19 cellular contexts compared by ENCODE assay signal in genomic region chr12:40141996-40142395, GRCh38.
"Had no signal": no experiment of that assay in that cellular context is flagged by ENCODE, and none has a peak within 500 bp of the region (broad histone marks: within the 10 kb centered on the region; RNA-seq: fewer than 3 reads in every experiment).

No MANE protein-coding gene starts in this region.

- H3K9me3 Mint-ChIP-seq: activated CD8-positive, alpha-beta T cell treated with anti-CD3 and anti-CD28 coated beads for 36 hours; activated T-helper 17 cell treated with anti-CD3 and anti-CD28 coated beads, Interleukin-2, amount 50 U/mL, for 72 hours; nephron had no signal

- FAIRE-seq: endometrium had no signal

- H3K4me1 ChIP-seq: sigmoid colon, tibial artery, uterus had no signal

- H3K9me3 ChIP-seq: left lung, sigmoid colon, tibial artery, uterus had no signal

- H3K36me3 Mint-ChIP-seq: stimulated activated naive B cell treated with anti-CD40 and anti-IgM and Interleukin-4, amounts not matched to agents 10 μg/mL and 1 μg/mL and 100 μg/mL, for 72 hours had no signal

- H3K4me3 Mint-ChIP-seq: activated CD4-positive, alpha-beta T cell treated with anti-CD3 and anti-CD28 coated beads, Interleukin-2, amount 10 ng/mL, durations not matched to agents 24 days and 14 days; activated CD8-positive, alpha-beta T cell treated with anti-CD3 and anti-CD28 coated beads for 36 hours; activated T-helper 17 cell treated with anti-CD3 and anti-CD28 coated beads, Interleukin-2, amount 50 U/mL, for 72 hours; nephron; stimulated activated naive B cell treated with anti-CD40 and anti-IgM and Interleukin-4, amounts not matched to agents 10 μg/mL and 1 μg/mL and 100 μg/mL, for 72 hours had no signal

- H3K4me1 Mint-ChIP-seq: nephron had no signal

- H3K4me3 ChIP-seq: left lung, sigmoid colon, tibial artery, uterus had no signal

- H3K27me3 Mint-ChIP-seq: activated T-helper 17 cell treated with anti-CD3 and anti-CD28 coated beads, Interleukin-2, amount 50 U/mL, for 72 hours had no signal

- ATAC-seq: activated CD8-positive, alpha-beta T cell treated with anti-CD3 and anti-CD28 coated beads for 36 hours; activated T-helper 17 cell treated with anti-CD3 and anti-CD28 coated beads, Interleukin-2, amount 50 U/mL, for 72 hours; esophagus mucosa; left lung; stimulated activated naive B cell treated with anti-CD40 and anti-IgM and Interleukin-4, amounts not matched to agents 10 μg/mL and 1 μg/mL and 100 μg/mL, for 72 hours had no signal

- H3K27me3 ChIP-seq: left lung, sigmoid colon, tibial artery, uterus had no signal

- H3K27ac Mint-ChIP-seq: activated CD4-positive, alpha-beta T cell treated with anti-CD3 and anti-CD28 coated beads, Interleukin-2, amount 10 ng/mL, durations not matched to agents 24 days and 14 days; activated CD8-positive, alpha-beta T cell treated with anti-CD3 and anti-CD28 coated beads for 36 hours; activated T-helper 17 cell treated with anti-CD3 and anti-CD28 coated beads, Interleukin-2, amount 50 U/mL, for 72 hours; nephron; stimulated activated naive B cell treated with anti-CD40 and anti-IgM and Interleukin-4, amounts not matched to agents 10 μg/mL and 1 μg/mL and 100 μg/mL, for 72 hours had no signal

- DNase-seq: activated CD4-positive, alpha-beta T cell treated with anti-CD3 and anti-CD28 coated beads, Interleukin-2, amount 10 ng/mL, durations not matched to agents 24 days and 14 days; activated CD8-positive, alpha-beta T cell treated with anti-CD3 and anti-CD28 coated beads for 36 hours; activated naive CD4-positive, alpha-beta T cell; activated T-cell treated with anti-CD3 and anti-CD28 coated beads, Interleukin-2, amount 50 U/mL, for 1 hour; aorta; cerebellar nuclear complex; cortex of kidney; left lung; midbrain; sigmoid colon; stimulated activated naive B cell treated with anti-CD40 and anti-IgM and Interleukin-4, amounts not matched to agents 10 μg/mL and 1 μg/mL and 100 μg/mL, for 72 hours; T-helper 1 cell; T1000; tibial artery; uterus had no signal

- H3K27ac ChIP-seq: left lung, sigmoid colon, tibial artery, uterus had no signal

- H3K36me3 ChIP-seq: left lung, sigmoid colon, tibial artery, uterus had no signal
